ENCODE assay signal across 22 cellular contexts in the genomic region with DNA sequence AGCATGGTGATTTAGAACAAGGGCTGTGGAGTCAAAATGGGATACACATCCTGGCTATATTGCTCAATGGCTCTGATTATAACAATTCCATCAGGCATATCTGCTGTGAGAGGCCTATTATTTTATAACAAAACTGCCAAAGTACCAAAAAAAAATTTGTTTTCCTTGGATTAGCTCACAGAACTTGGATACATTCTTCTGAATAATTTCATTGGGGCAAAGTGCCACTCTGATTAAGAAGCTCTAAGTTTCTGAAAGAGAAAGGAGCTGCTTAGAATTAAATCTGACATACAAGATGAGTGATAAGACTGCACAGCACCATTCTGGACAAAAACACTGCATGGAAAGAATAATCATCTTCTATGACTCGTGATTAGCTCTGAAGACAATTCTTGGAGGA.
"Had no signal": no experiment of that assay in that cellular context is flagged by ENCODE, and none has a peak within 500 bp of the region (broad histone marks: within the 10 kb centered on the region; RNA-seq: fewer than 3 reads in every experiment).

No MANE protein-coding gene starts in this region.

- ATAC-seq: activated CD4-positive, alpha-beta T cell treated with anti-CD3 and anti-CD28 coated beads for 36 hours; activated CD8-positive, alpha-beta T cell treated with anti-CD3 and anti-CD28 coated beads for 36 hours; activated naive CD4-positive, alpha-beta T cell treated with anti-CD3 and anti-CD28 coated beads, Interleukin-2, amount 50 U/mL, for 72 hours; activated naive CD8-positive, alpha-beta T cell treated with anti-CD3 and anti-CD28 coated beads, Interleukin-2, amount 50 U/mL, for 24 hours; K562; T-cell had no signal

- H3K27me3 ChIP-seq: Peyer's patch, SJSA1 had no signal

- H3K9me3 ChIP-seq: Peyer's patch, SJSA1 had no signal

- H3K27ac ChIP-seq: Peyer's patch, RWPE1, SJSA1, VCaP had no signal

- H3K4me1 ChIP-seq: Peyer's patch, SJSA1 had no signal

- H3K4me3 ChIP-seq: K562, Peyer's patch, SJSA1 had no signal

- DNase-seq: activated CD4-positive, alpha-beta T cell treated with anti-CD3 and anti-CD28 coated beads for 36 hours; activated CD8-positive, alpha-beta memory T cell treated with anti-CD3 and anti-CD28 coated beads, Interleukin-2, amount 50 U/mL, for 48 hours; activated CD8-positive, alpha-beta T cell treated with anti-CD3 and anti-CD28 coated beads for 36 hours; activated naive CD4-positive, alpha-beta T cell; activated naive CD8-positive, alpha-beta T cell treated with anti-CD3 and anti-CD28 coated beads, Interleukin-2, amount 50 U/mL, for 24 hours; activated T-cell treated with anti-CD3 and anti-CD28 coated beads, Interleukin-2, amount 50 U/mL, for 1 hour; cerebellar nuclear complex; Karpas-422; MM.1S; NCI-H1105; NCI-H1436; NCI-H1694 treated with DMSO at 0.1 percent for 48 hours; NCI-H2029 treated with DMSO at 0.1 percent for 48 hours; NCI-H510A treated with DMSO at 0.1 percent for 48 hours; Peyer's patch; SHP77; T-cell had no signal
